1 cellular context compared by ENCODE assay signal in genomic region chr20:62139636-62140035, GRCh38.
TF ChIP-seq lines count a peak whose summit lies in the region.

No MANE protein-coding gene starts in this region.

TF ChIP-seq in GM12878, 131 proteins besides CTCF, POLR2A, EP300 and RAD21:
- TF ChIP-seq TARDBP (IDR thresholded peaks at IDR 0.05; ENCODE audit: borderline replicate concordance) (no peak), RELA (IDR thresholded peaks at IDR 0.05; ENCODE audit: borderline replicate concordance, partially characterized antibody) (no peak), TBL1XR1 (IDR thresholded peaks at IDR 0.05; ENCODE audit: low read depth, low read length) (no peak), STAT1 (conservative IDR thresholded peaks at IDR 0.05) (no peak), NKRF (conservative IDR thresholded peaks at IDR 0.05) (no peak), BACH1 (IDR thresholded peaks at IDR 0.05; ENCODE audit: borderline replicate concordance) (no peak), YBX1 (IDR thresholded peaks at IDR 0.05) (no peak), ZNF24 (IDR thresholded peaks at IDR 0.05) (no peak)
